In the genomic region with DNA sequence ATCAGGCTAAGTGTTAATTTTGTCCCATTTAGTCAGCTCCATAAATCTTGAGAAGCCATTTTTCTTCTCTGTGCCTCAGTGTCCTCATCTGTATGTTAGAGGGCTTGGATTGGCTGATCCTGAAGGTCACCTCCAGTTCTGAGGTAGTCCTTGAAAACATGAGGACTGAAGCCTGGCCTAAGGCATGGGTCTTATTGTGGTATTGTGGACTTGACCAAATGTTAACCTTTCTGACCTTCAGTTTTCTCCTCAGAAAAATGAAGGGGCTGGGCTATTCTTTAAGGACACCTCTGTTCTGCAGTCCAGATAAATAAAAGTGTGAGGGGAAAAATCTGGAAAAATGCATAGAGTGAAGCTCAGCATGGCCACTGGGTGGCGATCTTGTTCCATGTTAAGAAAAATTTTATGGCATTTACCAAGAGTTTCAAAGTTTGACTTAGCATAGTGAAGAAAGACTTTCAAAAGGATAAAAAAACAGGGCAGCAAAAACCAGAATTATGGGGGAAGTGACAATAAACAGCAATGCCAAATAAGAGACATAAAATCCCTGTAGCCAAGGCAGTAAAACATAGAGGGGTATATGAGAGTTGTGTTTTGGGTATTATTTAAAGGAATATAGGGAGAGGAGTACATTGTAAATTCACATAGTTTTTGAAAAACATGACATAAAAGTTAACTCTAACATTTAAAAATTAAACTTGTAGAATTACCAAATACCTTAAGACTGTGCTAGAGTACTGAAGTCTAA, we compare ENCODE assay signal across 8 cellular contexts. TPM values are rescaled to one million over a fixed set of nuclear protein-coding genes. Genes with fewer than 3 reads are reported as not detected.
DNase-seq lines count a peak whose midpoint lies in the region; ATAC-seq, FAIRE-seq and TF ChIP-seq lines count a peak whose summit lies in the region.

No MANE protein-coding gene starts in this region.

- in situ Hi-C loops in HepG2 (cut with HindIII; ENCODE audit: extremely low pct_ligation_motif_present, low pct_unique_long_range_greater_than_20kb) = loop anchor here (5.0 to 10.0 kb wide), 5 partner anchors 75 to 437 kb away; no protein-coding TSS in a partner anchor

- no peaks in the 10 kb centered on the region for H4K20me1 ChIP-seq in HepG2 (ENCODE audit: insufficient read depth, low read length)

- H3K4me3 ChIP-seq in WERI-Rb-1 (ENCODE audit: low read depth, low read length) (no peak overlapping the region), bronchial epithelial cell (ENCODE audit: low read depth, low read length) (no peak overlapping the region), HepG2 (replicated peaks in 1 of 3; ENCODE audit: insufficient read depth in 1 of 3, low read depth in 2 of 3, low read length in 3 of 3) (peak overlapping the region; percentile 77 to 88 (median 82))

- H3K79me2 ChIP-seq in HepG2 (ENCODE audit: insufficient read depth, low read length) = peaks cover 39% of the 10 kb centered on the region

- no peaks in the 10 kb centered on the region for H3K36me3 ChIP-seq in WERI-Rb-1
- H3K36me3 ChIP-seq in bronchial epithelial cell (ENCODE audit: control insufficient read depth, insufficient read depth, low read length) = no peaks in the 10 kb centered on the region
- 0 out of 5 replicates have a peak, but pooled peaks cover 0 to 2% of the 10 kb centered on the region in 2 experiments for H3K36me3 ChIP-seq in HepG2 (replicated peaks in 1 of 2; ENCODE audit: control insufficient read depth in 1 of 2, insufficient read depth in 2 of 2, low read length in 2 of 2)

- H3K27ac ChIP-seq in WERI-Rb-1 = no peak overlapping the region
- H3K27ac ChIP-seq in HepG2 (ENCODE audit: extremely low read length, insufficient read depth, low read length) = peak overlapping the region; percentile 100

- TF ChIP-seq CTCF in GM10266 (IDR thresholded peaks at IDR 0.05; ENCODE audit: control insufficient read depth, insufficient read depth, low read depth, missing control alignments) (peak; percentile 78), WERI-Rb-1 (IDR thresholded peaks at IDR 0.05; ENCODE audit: low read depth, low read length) (peak; percentile 55; the same call in 1 of the 2 replicates), bronchial epithelial cell (IDR thresholded peaks at IDR 0.05; ENCODE audit: insufficient read depth, low read length, severe bottlenecking) (peak; percentile 58), HepG2 (CRISPR knock-in tag; IDR thresholded peaks at IDR 0.05) (peak; percentile 81)

- TF ChIP-seq EP300 in HepG2 (IDR thresholded peaks at IDR 0.05; ENCODE audit: low read depth in 2 of 2, low read length in 2 of 2) = peak in 1 of 2 experiments; percentile 60; a peak in 1 of 4 replicates
- peak; percentile 33; the same call in 1 of the 2 replicates for TF ChIP-seq EP300 in HepG2 (CRISPR knock-in tag; IDR thresholded peaks at IDR 0.05; ENCODE audit: borderline replicate concordance)

- WGBS in HepG2 (ENCODE audit: low lambda C conversion rate) = 0% methylated on average over 1 of the region's 1 CpG

- no TSS peak for BruUV-seq in HepG2 (replicated peaks; lab: Mats Ljungman, UMichigan)

- peaks cover 68% of the 10 kb centered on the region for H3K4me1 ChIP-seq in HepG2 (ENCODE audit: insufficient read depth, low read length)

- peak overlapping the region; percentile 95 for H3K4me2 ChIP-seq in HepG2 (ENCODE audit: low read depth, low read length)

- TF ChIP-seq POLR2A in HepG2 (IDR thresholded peaks at IDR 0.05; ENCODE audit: insufficient read depth in 1 of 2, low read depth in 2 of 2, low read length in 2 of 2) = peak; percentile 58 to 71; a peak in 2 of 4 replicates

- H3K9me3 ChIP-seq in WERI-Rb-1 (ENCODE audit: severe bottlenecking) (no peaks in the 10 kb centered on the region), HepG2 (ENCODE audit: low read length) (no peaks in the 10 kb centered on the region)

- no peak overlapping the region for H2AFZ ChIP-seq in HepG2 (ENCODE audit: low read length)

- no peaks in the 10 kb centered on the region for H3K27me3 ChIP-seq in WERI-Rb-1 (ENCODE audit: insufficient read depth, low read depth, severe bottlenecking)
- H3K27me3 ChIP-seq in bronchial epithelial cell (ENCODE audit: control insufficient read depth, insufficient read depth, low read length) = no peaks in the 10 kb centered on the region
- H3K27me3 ChIP-seq in HepG2 (ENCODE audit: control insufficient read depth in 1 of 2, insufficient read depth in 2 of 2, low read length in 2 of 2) = no peaks in the 10 kb centered on the region; a peak in 1 of 5 replicates

- peak; percentile 88 for TF ChIP-seq RAD21 in HepG2 (CRISPR knock-in tag; IDR thresholded peaks at IDR 0.05)

- DNase-seq in GM10266 (ENCODE audit: extremely low spot score) (no peak), NCI-H2081 treated with DMSO at 0.1 percent for 48 hours (lab: John Stamatoyannopoulos, UW) (peak; percentile 21), WERI-Rb-1 (peak; percentile 37), bronchial epithelial cell (ENCODE audit: low read depth) (peak; percentile 49), HepG2 (ENCODE audit: low spot score) (peak; percentile 86), cortex of kidney (lab: John Stamatoyannopoulos, UW) (no peak)
- DNase-seq in stimulated activated CD4-positive, alpha-beta T cell treated with anti-CD3 and anti-CD28 coated beads, TNF-alpha, amount 100 ng/mL, for 4 hours (ENCODE audit: low read depth in 3 of 3) = peak; percentile 35 to 55 (median 39)

- no peak for FAIRE-seq in bronchial epithelial cell (lab: Jason Lieb, UNC)
- FAIRE-seq in HepG2 (lab: Jason Lieb, UNC) = no peak

- H3K9ac ChIP-seq in HepG2 (ENCODE audit: insufficient read depth, low read depth, low read length) = peak overlapping the region; percentile 100

- POLR2A ChIA-PET in HepG2 (lab: Yijun Ruan, JAX) = interaction anchor here (1.0 to 7.7 kb wide), 11 partner anchors 12 to 202 kb away, joined by 3 to 155 read pairs (median 7); a partner anchor contains a TSS

- intact Hi-C loops in HepG2 (cut with micrococcal nuclease; ENCODE audit: unreplicated experiment) = loop anchor here (1.0 to 2.0 kb wide), 8 partner anchors 13 to 437 kb away; a partner anchor contains a TSS

- CTCF ChIA-PET in HepG2 (lab: Yijun Ruan, JAX; ENCODE audit: low intra/inter-chr PET ratio, low total read pairs) = interaction anchor here (1.2 to 3.3 kb wide), 6 partner anchors 13 to 438 kb away, joined by 3 to 43 read pairs (median 6); no protein-coding TSS in a partner anchor

- peak; percentile 77 for ATAC-seq in HG02759 (IDR thresholded peaks at IDR 0.05; ENCODE audit: unreplicated experiment)
- ATAC-seq in HepG2 = no peak

TF ChIP-seq in HepG2, 621 proteins besides CTCF, POLR2A, EP300 and RAD21 (continues in another document):
- TF ChIP-seq HNRNPL (IDR thresholded peaks at IDR 0.05; ENCODE audit: low read depth, low read length) (no peak), ZNF234 (CRISPR knock-in tag; conservative IDR thresholded peaks at IDR 0.05) (no peak), MED1 (CRISPR knock-in tag; IDR thresholded peaks at IDR 0.05) (peak; percentile 75)
- TF ChIP-seq, protein P1, sequence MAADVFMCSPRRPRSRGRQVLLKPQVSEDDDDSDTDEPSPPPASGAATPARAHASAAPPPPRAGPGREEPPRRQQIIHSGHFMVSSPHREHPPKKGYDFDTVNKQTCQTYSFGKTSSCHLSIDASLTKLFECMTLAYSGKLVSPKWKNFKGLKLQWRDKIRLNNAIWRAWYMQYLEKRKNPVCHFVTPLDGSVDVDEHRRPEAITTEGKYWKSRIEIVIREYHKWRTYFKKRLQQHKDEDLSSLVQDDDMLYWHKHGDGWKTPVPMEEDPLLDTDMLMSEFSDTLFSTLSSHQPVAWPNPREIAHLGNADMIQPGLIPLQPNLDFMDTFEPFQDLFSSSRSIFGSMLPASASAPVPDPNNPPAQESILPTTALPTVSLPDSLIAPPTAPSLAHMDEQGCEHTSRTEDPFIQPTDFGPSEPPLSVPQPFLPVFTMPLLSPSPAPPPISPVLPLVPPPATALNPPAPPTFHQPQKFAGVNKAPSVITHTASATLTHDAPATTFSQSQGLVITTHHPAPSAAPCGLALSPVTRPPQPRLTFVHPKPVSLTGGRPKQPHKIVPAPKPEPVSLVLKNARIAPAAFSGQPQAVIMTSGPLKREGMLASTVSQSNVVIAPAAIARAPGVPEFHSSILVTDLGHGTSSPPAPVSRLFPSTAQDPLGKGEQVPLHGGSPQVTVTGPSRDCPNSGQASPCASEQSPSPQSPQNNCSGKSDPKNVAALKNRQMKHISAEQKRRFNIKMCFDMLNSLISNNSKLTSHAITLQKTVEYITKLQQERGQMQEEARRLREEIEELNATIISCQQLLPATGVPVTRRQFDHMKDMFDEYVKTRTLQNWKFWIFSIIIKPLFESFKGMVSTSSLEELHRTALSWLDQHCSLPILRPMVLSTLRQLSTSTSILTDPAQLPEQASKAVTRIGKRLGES (CRISPR knock-in tag; IDR thresholded peaks at IDR 0.05; ENCODE audit: borderline replicate concordance) = 0 out of 2 replicates have a peak, but pooled peaks have one; percentile 23

RNA-seq across cellular contexts. Expression of a gene that starts 13.2 kb away (rescaled TPM):
- total RNA-seq in bronchial epithelial cell = 11.6 and 15.1 TPM in 2 replicates
- total RNA-seq in HepG2 (2016; rRNA removed; fragmentation: Illumina TruSeq; extraction: Trizol) = 122 and 149 TPM in 2 replicates
- 42.1 and 44.6 TPM in 2 replicates for total RNA-seq in HepG2 (2016; cell fraction: cytosol; rRNA removed; fragmentation: Illumina TruSeq; extraction: Trizol; ENCODE audit: low read depth)
- 124 and 156 TPM in 2 replicates for total RNA-seq in HepG2 (2016; cell fraction: insoluble cytoplasmic fraction; rRNA removed; fragmentation: Illumina TruSeq; extraction: Trizol)
- 45.1 and 48.3 TPM in 2 replicates for total RNA-seq in HepG2 (2016; cell fraction: membrane; rRNA removed; fragmentation: Illumina TruSeq; extraction: Trizol)
- 201 and 207 TPM in 2 replicates for total RNA-seq in HepG2 (2016; cell fraction: nucleus; rRNA removed; fragmentation: Illumina TruSeq; extraction: Trizol)
- polyA plus RNA-seq in HepG2 (2011; rRNA removed) = 64.3 and 91.4 TPM in 2 replicates
- 49.3 and 58.3 TPM in 2 replicates for polyA plus RNA-seq in HepG2 (2011; cell fraction: cytosol; rRNA removed)
- polyA plus RNA-seq in HepG2 (2011; cell fraction: nucleus; rRNA removed) = 74.6 and 81.3 TPM in 2 replicates
- polyA plus RNA-seq in HepG2 (2012) = 59.9 and 60.7 TPM in 2 replicates
- polyA plus RNA-seq in HepG2 (2016; cell fraction: cytosol; fragmentation: Illumina TruSeq; extraction: Trizol; ENCODE audit: low read depth) = 17.1 and 18.2 TPM in 2 replicates
- polyA plus RNA-seq in HepG2 (2016; cell fraction: insoluble cytoplasmic fraction; fragmentation: Illumina TruSeq; extraction: Trizol; ENCODE audit: low read depth) = 133 and 147 TPM in 2 replicates
- 20.5 and 22.2 TPM in 2 replicates for polyA plus RNA-seq in HepG2 (2016; cell fraction: membrane; fragmentation: Illumina TruSeq; extraction: Trizol; ENCODE audit: low read depth)
- 93.1 and 104 TPM in 2 replicates for polyA plus RNA-seq in HepG2 (2016; cell fraction: nucleus; fragmentation: Illumina TruSeq; extraction: Trizol; ENCODE audit: insufficient read depth, low read depth)
- polyA minus RNA-seq in HepG2 (2011; rRNA and poly(A)+ RNA removed; ENCODE audit: low replicate concordance) = 9.7 and 101 TPM in 2 replicates
- polyA minus RNA-seq in HepG2 (2011; cell fraction: cytosol; rRNA and poly(A)+ RNA removed) = 39.5 and 52.5 TPM in 2 replicates
- 333 and 340 TPM in 2 replicates for polyA minus RNA-seq in HepG2 (2011; cell fraction: nucleus; rRNA and poly(A)+ RNA removed)

Comparison
In these comparisons a context has a peak if more than half of its experiments do, and no peak if none do; other contexts are left out.
1. DNase-seq: peak in NCI-H2081 treated with DMSO at 0.1 percent for 48 hours (single experiment), WERI-Rb-1 (single experiment), bronchial epithelial cell (single experiment), HepG2 (single experiment) and stimulated activated CD4-positive, alpha-beta T cell treated with anti-CD3 and anti-CD28 coated beads, TNF-alpha, amount 100 ng/mL, for 4 hours (3 of 3); none in GM10266 (single experiment) and cortex of kidney (single experiment).
2. H3K4me3 ChIP-seq: peak in HepG2 (3 of 3); none in WERI-Rb-1 (single experiment) and bronchial epithelial cell (single experiment).
3. Peak in every context shown above with its lines, with median percentiles within 50 percentile points of each other: CTCF ChIP-seq.